1 cellular context compared by ENCODE assay signal in the genomic region with DNA sequence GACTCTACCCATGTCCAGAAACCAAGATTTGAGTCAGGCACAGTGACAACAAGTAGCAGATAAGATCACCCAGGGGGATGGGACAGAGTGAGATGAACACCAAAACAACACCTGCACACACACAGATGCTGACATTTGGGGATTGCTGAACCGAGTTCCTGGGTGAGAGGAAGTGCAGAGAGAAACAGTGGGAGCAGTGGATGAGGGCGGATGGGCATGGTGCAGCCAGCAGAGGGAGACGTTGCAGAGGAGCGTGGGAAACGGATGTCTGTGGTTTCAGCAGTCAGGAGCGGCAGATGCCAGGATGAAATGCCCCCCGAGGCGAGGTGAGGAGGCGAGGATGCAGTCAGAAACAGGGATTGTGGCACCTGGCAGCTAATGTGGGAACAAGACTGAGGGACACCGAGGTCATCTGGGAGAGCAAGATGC.
TF ChIP-seq lines count a peak whose summit lies in the region.

No MANE protein-coding gene starts in this region.

TF ChIP-seq in GM12878, 131 proteins besides CTCF, POLR2A, EP300 and RAD21 (continues in another document):
- TF ChIP-seq, protein P1, sequence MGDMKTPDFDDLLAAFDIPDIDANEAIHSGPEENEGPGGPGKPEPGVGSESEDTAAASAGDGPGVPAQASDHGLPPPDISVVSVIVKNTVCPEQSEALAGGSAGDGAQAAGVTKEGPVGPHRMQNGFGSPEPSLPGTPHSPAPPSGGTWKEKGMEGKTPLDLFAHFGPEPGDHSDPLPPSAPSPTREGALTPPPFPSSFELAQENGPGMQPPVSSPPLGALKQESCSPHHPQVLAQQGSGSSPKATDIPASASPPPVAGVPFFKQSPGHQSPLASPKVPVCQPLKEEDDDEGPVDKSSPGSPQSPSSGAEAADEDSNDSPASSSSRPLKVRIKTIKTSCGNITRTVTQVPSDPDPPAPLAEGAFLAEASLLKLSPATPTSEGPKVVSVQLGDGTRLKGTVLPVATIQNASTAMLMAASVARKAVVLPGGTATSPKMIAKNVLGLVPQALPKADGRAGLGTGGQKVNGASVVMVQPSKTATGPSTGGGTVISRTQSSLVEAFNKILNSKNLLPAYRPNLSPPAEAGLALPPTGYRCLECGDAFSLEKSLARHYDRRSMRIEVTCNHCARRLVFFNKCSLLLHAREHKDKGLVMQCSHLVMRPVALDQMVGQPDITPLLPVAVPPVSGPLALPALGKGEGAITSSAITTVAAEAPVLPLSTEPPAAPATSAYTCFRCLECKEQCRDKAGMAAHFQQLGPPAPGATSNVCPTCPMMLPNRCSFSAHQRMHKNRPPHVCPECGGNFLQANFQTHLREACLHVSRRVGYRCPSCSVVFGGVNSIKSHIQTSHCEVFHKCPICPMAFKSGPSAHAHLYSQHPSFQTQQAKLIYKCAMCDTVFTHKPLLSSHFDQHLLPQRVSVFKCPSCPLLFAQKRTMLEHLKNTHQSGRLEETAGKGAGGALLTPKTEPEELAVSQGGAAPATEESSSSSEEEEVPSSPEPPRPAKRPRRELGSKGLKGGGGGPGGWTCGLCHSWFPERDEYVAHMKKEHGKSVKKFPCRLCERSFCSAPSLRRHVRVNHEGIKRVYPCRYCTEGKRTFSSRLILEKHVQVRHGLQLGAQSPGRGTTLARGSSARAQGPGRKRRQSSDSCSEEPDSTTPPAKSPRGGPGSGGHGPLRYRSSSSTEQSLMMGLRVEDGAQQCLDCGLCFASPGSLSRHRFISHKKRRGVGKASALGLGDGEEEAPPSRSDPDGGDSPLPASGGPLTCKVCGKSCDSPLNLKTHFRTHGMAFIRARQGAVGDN (IDR thresholded peaks at IDR 0.05), result 0 out of 2 replicates have a peak, but pooled peaks have one; percentile 26
- no peak for TF ChIP-seq ETV6 (conservative IDR thresholded peaks at IDR 0.05 in 1 of 2, IDR thresholded peaks at IDR 0.05 in 1 of 2; ENCODE audit: borderline replicate concordance in 1 of 2, low read depth in 1 of 2)
- no peak for TF ChIP-seq ZNF384 (IDR thresholded peaks at IDR 0.05; ENCODE audit: borderline replicate concordance, low read depth, low read length)
- TF ChIP-seq HCFC1 (IDR thresholded peaks at IDR 0.05; ENCODE audit: low read length), result no peak
- no peak for TF ChIP-seq SRF (IDR thresholded peaks at IDR 0.05; ENCODE audit: low read depth in 2 of 2, low read length in 2 of 2)
- TF ChIP-seq SIN3A (IDR thresholded peaks at IDR 0.05; ENCODE audit: low read depth, low read length), result no peak
- TF ChIP-seq, protein P2, sequence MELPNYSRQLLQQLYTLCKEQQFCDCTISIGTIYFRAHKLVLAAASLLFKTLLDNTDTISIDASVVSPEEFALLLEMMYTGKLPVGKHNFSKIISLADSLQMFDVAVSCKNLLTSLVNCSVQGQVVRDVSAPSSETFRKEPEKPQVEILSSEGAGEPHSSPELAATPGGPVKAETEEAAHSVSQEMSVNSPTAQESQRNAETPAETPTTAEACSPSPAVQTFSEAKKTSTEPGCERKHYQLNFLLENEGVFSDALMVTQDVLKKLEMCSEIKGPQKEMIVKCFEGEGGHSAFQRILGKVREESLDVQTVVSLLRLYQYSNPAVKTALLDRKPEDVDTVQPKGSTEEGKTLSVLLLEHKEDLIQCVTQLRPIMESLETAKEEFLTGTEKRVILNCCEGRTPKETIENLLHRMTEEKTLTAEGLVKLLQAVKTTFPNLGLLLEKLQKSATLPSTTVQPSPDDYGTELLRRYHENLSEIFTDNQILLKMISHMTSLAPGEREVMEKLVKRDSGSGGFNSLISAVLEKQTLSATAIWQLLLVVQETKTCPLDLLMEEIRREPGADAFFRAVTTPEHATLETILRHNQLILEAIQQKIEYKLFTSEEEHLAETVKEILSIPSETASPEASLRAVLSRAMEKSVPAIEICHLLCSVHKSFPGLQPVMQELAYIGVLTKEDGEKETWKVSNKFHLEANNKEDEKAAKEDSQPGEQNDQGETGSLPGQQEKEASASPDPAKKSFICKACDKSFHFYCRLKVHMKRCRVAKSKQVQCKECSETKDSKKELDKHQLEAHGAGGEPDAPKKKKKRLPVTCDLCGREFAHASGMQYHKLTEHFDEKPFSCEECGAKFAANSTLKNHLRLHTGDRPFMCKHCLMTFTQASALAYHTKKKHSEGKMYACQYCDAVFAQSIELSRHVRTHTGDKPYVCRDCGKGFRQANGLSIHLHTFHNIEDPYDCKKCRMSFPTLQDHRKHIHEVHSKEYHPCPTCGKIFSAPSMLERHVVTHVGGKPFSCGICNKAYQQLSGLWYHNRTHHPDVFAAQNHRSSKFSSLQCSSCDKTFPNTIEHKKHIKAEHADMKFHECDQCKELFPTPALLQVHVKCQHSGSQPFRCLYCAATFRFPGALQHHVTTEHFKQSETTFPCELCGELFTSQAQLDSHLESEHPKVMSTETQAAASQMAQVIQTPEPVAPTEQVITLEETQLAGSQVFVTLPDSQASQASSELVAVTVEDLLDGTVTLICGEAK (IDR thresholded peaks at IDR 0.05; ENCODE audit: borderline replicate concordance), result no peak
- TF ChIP-seq ZNF622 (IDR thresholded peaks at IDR 0.05), result no peak
- TF ChIP-seq TBL1XR1 (IDR thresholded peaks at IDR 0.05; ENCODE audit: low read depth, low read length), result no peak
- TF ChIP-seq, protein P3, sequence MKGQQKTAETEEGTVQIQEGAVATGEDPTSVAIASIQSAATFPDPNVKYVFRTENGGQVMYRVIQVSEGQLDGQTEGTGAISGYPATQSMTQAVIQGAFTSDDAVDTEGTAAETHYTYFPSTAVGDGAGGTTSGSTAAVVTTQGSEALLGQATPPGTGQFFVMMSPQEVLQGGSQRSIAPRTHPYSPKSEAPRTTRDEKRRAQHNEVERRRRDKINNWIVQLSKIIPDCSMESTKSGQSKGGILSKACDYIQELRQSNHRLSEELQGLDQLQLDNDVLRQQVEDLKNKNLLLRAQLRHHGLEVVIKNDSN (IDR thresholded peaks at IDR 0.05; ENCODE audit: borderline replicate concordance, extremely low read length, insufficient read depth, low read depth, low read length), result no peak
- TF ChIP-seq, protein P4, sequence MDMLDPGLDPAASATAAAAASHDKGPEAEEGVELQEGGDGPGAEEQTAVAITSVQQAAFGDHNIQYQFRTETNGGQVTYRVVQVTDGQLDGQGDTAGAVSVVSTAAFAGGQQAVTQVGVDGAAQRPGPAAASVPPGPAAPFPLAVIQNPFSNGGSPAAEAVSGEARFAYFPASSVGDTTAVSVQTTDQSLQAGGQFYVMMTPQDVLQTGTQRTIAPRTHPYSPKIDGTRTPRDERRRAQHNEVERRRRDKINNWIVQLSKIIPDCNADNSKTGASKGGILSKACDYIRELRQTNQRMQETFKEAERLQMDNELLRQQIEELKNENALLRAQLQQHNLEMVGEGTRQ (IDR thresholded peaks at IDR 0.05; ENCODE audit: borderline replicate concordance, low read depth, low read length), result no peak
- no peak for TF ChIP-seq HDAC2 (IDR thresholded peaks at IDR 0.05)
- TF ChIP-seq, protein P5, sequence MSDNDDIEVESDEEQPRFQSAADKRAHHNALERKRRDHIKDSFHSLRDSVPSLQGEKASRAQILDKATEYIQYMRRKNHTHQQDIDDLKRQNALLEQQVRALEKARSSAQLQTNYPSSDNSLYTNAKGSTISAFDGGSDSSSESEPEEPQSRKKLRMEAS (IDR thresholded peaks at IDR 0.05; ENCODE audit: low read depth, low read length), result no peak
- TF ChIP-seq POU2F2 (IDR thresholded peaks at IDR 0.05; ENCODE audit: borderline replicate concordance, low read depth, low read length), result no peak
- peak; percentile 33; the same call in 1 of the 2 replicates for TF ChIP-seq SPI1 (IDR thresholded peaks at IDR 0.05; ENCODE audit: borderline replicate concordance, insufficient read depth, low read depth, low read length)
- TF ChIP-seq MTA2 (IDR thresholded peaks at IDR 0.05; ENCODE audit: low read depth), result 0 out of 2 replicates have a peak, but pooled peaks have one; percentile 27
- TF ChIP-seq ZSCAN29 (IDR thresholded peaks at IDR 0.05), result no peak
- no peak for TF ChIP-seq MYB (IDR thresholded peaks at IDR 0.05; ENCODE audit: borderline replicate concordance, low read depth, low read length)
- TF ChIP-seq SREBF1 (IDR thresholded peaks at IDR 0.05; ENCODE audit: low read length), result no peak
- TF ChIP-seq IKZF1 (conservative IDR thresholded peaks at IDR 0.05), result peak; percentile 34; the same call in 1 of the 2 replicates
- no peak for TF ChIP-seq PAX8 (IDR thresholded peaks at IDR 0.05)
- TF ChIP-seq TCF7 (IDR thresholded peaks at IDR 0.05; ENCODE audit: borderline replicate concordance), result no peak
- no peak for TF ChIP-seq BRCA1 (IDR thresholded peaks at IDR 0.05; ENCODE audit: low read depth, low read length)
- TF ChIP-seq, protein P6, sequence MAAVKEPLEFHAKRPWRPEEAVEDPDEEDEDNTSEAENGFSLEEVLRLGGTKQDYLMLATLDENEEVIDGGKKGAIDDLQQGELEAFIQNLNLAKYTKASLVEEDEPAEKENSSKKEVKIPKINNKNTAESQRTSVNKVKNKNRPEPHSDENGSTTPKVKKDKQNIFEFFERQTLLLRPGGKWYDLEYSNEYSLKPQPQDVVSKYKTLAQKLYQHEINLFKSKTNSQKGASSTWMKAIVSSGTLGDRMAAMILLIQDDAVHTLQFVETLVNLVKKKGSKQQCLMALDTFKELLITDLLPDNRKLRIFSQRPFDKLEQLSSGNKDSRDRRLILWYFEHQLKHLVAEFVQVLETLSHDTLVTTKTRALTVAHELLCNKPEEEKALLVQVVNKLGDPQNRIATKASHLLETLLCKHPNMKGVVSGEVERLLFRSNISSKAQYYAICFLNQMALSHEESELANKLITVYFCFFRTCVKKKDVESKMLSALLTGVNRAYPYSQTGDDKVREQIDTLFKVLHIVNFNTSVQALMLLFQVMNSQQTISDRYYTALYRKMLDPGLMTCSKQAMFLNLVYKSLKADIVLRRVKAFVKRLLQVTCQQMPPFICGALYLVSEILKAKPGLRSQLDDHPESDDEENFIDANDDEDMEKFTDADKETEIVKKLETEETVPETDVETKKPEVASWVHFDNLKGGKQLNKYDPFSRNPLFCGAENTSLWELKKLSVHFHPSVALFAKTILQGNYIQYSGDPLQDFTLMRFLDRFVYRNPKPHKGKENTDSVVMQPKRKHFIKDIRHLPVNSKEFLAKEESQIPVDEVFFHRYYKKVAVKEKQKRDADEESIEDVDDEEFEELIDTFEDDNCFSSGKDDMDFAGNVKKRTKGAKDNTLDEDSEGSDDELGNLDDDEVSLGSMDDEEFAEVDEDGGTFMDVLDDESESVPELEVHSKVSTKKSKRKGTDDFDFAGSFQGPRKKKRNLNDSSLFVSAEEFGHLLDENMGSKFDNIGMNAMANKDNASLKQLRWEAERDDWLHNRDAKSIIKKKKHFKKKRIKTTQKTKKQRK (IDR thresholded peaks at IDR 0.05; ENCODE audit: low read depth, low read length), result no peak
- TF ChIP-seq, protein P7, sequence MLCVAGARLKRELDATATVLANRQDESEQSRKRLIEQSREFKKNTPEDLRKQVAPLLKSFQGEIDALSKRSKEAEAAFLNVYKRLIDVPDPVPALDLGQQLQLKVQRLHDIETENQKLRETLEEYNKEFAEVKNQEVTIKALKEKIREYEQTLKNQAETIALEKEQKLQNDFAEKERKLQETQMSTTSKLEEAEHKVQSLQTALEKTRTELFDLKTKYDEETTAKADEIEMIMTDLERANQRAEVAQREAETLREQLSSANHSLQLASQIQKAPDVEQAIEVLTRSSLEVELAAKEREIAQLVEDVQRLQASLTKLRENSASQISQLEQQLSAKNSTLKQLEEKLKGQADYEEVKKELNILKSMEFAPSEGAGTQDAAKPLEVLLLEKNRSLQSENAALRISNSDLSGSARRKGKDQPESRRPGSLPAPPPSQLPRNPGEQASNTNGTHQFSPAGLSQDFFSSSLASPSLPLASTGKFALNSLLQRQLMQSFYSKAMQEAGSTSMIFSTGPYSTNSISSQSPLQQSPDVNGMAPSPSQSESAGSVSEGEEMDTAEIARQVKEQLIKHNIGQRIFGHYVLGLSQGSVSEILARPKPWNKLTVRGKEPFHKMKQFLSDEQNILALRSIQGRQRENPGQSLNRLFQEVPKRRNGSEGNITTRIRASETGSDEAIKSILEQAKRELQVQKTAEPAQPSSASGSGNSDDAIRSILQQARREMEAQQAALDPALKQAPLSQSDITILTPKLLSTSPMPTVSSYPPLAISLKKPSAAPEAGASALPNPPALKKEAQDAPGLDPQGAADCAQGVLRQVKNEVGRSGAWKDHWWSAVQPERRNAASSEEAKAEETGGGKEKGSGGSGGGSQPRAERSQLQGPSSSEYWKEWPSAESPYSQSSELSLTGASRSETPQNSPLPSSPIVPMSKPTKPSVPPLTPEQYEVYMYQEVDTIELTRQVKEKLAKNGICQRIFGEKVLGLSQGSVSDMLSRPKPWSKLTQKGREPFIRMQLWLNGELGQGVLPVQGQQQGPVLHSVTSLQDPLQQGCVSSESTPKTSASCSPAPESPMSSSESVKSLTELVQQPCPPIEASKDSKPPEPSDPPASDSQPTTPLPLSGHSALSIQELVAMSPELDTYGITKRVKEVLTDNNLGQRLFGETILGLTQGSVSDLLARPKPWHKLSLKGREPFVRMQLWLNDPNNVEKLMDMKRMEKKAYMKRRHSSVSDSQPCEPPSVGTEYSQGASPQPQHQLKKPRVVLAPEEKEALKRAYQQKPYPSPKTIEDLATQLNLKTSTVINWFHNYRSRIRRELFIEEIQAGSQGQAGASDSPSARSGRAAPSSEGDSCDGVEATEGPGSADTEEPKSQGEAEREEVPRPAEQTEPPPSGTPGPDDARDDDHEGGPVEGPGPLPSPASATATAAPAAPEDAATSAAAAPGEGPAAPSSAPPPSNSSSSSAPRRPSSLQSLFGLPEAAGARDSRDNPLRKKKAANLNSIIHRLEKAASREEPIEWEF (IDR thresholded peaks at IDR 0.05; ENCODE audit: insufficient replicate concordance, low read depth, low read length), result no peak
- no peak for TF ChIP-seq TCF3 (IDR thresholded peaks at IDR 0.05; ENCODE audit: borderline replicate concordance, insufficient read depth, low read depth, low read length)
- no peak for TF ChIP-seq RCOR1 (conservative IDR thresholded peaks at IDR 0.05; ENCODE audit: low read depth, low read length)
- TF ChIP-seq, protein P8, sequence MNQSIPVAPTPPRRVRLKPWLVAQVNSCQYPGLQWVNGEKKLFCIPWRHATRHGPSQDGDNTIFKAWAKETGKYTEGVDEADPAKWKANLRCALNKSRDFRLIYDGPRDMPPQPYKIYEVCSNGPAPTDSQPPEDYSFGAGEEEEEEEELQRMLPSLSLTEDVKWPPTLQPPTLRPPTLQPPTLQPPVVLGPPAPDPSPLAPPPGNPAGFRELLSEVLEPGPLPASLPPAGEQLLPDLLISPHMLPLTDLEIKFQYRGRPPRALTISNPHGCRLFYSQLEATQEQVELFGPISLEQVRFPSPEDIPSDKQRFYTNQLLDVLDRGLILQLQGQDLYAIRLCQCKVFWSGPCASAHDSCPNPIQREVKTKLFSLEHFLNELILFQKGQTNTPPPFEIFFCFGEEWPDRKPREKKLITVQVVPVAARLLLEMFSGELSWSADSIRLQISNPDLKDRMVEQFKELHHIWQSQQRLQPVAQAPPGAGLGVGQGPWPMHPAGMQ (IDR thresholded peaks at IDR 0.05; ENCODE audit: borderline replicate concordance), result no peak
- TF ChIP-seq, protein P9, sequence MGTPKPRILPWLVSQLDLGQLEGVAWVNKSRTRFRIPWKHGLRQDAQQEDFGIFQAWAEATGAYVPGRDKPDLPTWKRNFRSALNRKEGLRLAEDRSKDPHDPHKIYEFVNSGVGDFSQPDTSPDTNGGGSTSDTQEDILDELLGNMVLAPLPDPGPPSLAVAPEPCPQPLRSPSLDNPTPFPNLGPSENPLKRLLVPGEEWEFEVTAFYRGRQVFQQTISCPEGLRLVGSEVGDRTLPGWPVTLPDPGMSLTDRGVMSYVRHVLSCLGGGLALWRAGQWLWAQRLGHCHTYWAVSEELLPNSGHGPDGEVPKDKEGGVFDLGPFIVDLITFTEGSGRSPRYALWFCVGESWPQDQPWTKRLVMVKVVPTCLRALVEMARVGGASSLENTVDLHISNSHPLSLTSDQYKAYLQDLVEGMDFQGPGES (IDR thresholded peaks at IDR 0.05), result no peak
